22 cellular contexts compared by ENCODE assay signal in genomic region chr18:11504962-11505361, GRCh38.
DNase-seq lines count a peak whose midpoint lies in the region; ATAC-seq, FAIRE-seq and TF ChIP-seq lines count a peak whose summit lies in the region.
"Had no signal": no experiment of that assay in that cellular context is flagged by ENCODE, and none has a peak within 500 bp of the region (broad histone marks: within the 10 kb centered on the region; RNA-seq: fewer than 3 reads in every experiment).

No MANE protein-coding gene starts in this region.

- H3K4me3 ChIP-seq in HepG2 (replicated peaks in 1 of 3; ENCODE audit: insufficient read depth in 1 of 3, low read depth in 2 of 3, low read length in 3 of 3) (no peak overlapping the region), right lobe of liver (no peak overlapping the region), NB4 (ENCODE audit: low read depth, low read length) (no peak overlapping the region), endodermal cell (ENCODE audit: low read length) (no peak overlapping the region)
- H3K4me3 ChIP-seq: Peyer's patch had no signal

- no peaks in the 10 kb centered on the region for H3K27me3 Mint-ChIP-seq in endodermal cell (ENCODE audit: insufficient read depth)

- intact Hi-C loops in HepG2 (cut with micrococcal nuclease; ENCODE audit: unreplicated experiment) (loop anchor here (5.0 kb wide), 1 partner anchor 98 kb away; no protein-coding TSS in a partner anchor), right lobe of liver (cut with DNase I) (no loop called here)

- in situ Hi-C loops in HepG2 (cut with HindIII; ENCODE audit: extremely low pct_ligation_motif_present, low pct_unique_long_range_greater_than_20kb), result no loop called here

- H3K9me3 ChIP-seq in HepG2 (ENCODE audit: low read length), result no peaks in the 10 kb centered on the region
- H3K9me3 ChIP-seq in right lobe of liver, result no peaks in the 10 kb centered on the region
- no peaks in the 10 kb centered on the region for H3K9me3 ChIP-seq in endodermal cell (ENCODE audit: control insufficient read depth, low read length)
- H3K9me3 ChIP-seq: Peyer's patch had no signal

- TF ChIP-seq POLR2A in HepG2 (IDR thresholded peaks at IDR 0.05; ENCODE audit: insufficient read depth in 1 of 2, low read depth in 2 of 2, low read length in 2 of 2), result no peak
- TF ChIP-seq POLR2A in right lobe of liver (IDR thresholded peaks at IDR 0.05), result no peak
- TF ChIP-seq POLR2A in NB4 (IDR thresholded peaks at IDR 0.05; ENCODE audit: extremely low read depth, insufficient read length), result no peak

- H4K20me1 ChIP-seq in HepG2 (ENCODE audit: insufficient read depth, low read length), result no peaks in the 10 kb centered on the region

- TF ChIP-seq RAD21 in HepG2 (CRISPR knock-in tag; IDR thresholded peaks at IDR 0.05), result no peak

- TF ChIP-seq CTCF in HepG2 (CRISPR knock-in tag; IDR thresholded peaks at IDR 0.05), result no peak
- TF ChIP-seq CTCF in right lobe of liver (IDR thresholded peaks at IDR 0.05), result no peak
- TF ChIP-seq CTCF in NB4 (IDR thresholded peaks at IDR 0.05; ENCODE audit: low read depth, low read length), result no peak
- no peak for TF ChIP-seq CTCF in endodermal cell (conservative IDR thresholded peaks at IDR 0.05)
- TF ChIP-seq CTCF in GM20000 (IDR thresholded peaks at IDR 0.05; ENCODE audit: extremely low read depth, missing control alignments), result no peak

- no peak overlapping the region for H2AFZ ChIP-seq in HepG2 (ENCODE audit: low read length)

- H3K4me3 Mint-ChIP-seq in endodermal cell, result no peak overlapping the region

- no peaks in the 10 kb centered on the region for H3K79me2 ChIP-seq in HepG2 (ENCODE audit: insufficient read depth, low read length)

- no peak for TF ChIP-seq EP300 in HepG2 (IDR thresholded peaks at IDR 0.05; ENCODE audit: low read depth in 2 of 2, low read length in 2 of 2)
- TF ChIP-seq EP300 in HepG2 (CRISPR knock-in tag; IDR thresholded peaks at IDR 0.05; ENCODE audit: borderline replicate concordance), result no peak

- 76% methylated on average over 6 of the region's 6 CpGs for WGBS in HepG2 (ENCODE audit: low lambda C conversion rate)
- 30% methylated on average over 4 of the region's 6 CpGs for whole genome bisulfite sequencing in right lobe of liver (ENCODE audit: insufficient coverage, low coverage, low lambda C conversion rate, missing lambda C conversion rate)
- 76 to 89% methylated on average over 4 to 6 of the region's 6 CpGs for WGBS in endodermal cell (ENCODE audit: insufficient coverage in 1 of 2, insufficient read length in 1 of 2), 2 experiments

- H3K36me3 ChIP-seq in HepG2 (replicated peaks in 1 of 2; ENCODE audit: control insufficient read depth in 1 of 2, insufficient read depth in 2 of 2, low read length in 2 of 2) (no peaks in the 10 kb centered on the region), right lobe of liver (no peaks in the 10 kb centered on the region), endodermal cell (ENCODE audit: control insufficient read depth, insufficient read depth, low read length) (no peaks in the 10 kb centered on the region)
- H3K36me3 ChIP-seq: Peyer's patch had no signal

- ATAC-seq in HepG2, result no peak
- ATAC-seq in right lobe of liver, result no peak

- CTCF ChIA-PET in HepG2 (lab: Yijun Ruan, JAX; ENCODE audit: low intra/inter-chr PET ratio, low total read pairs), result no interaction called here

- DNase-seq in HepG2 (ENCODE audit: low spot score), result no peak
- no peak for DNase-seq in right lobe of liver
- DNase-seq in NB4 (ENCODE audit: low read depth), result peak; percentile 2
- peak; percentile 74 for DNase-seq in endodermal cell
- no peak for DNase-seq in urothelium cell line (ENCODE audit: low spot score)
- DNase-seq in COLO668 (lab: John Stamatoyannopoulos, UW; ENCODE audit: unreplicated experiment), result no peak
- no peak for DNase-seq in GM20000 (ENCODE audit: low spot score)
- DNase-seq: 8988T, DMS53, GF-D8, KBM-7, MM.1S, NCI-H1092, NCI-H1417 treated with DMSO at 0.1 percent for 48 hours, NCI-H1694 treated with DMSO at 0.1 percent for 48 hours, NCI-H2081, NCI-H226, NCI-H510A, NCI-H69, Peyer's patch had no signal

- no peak overlapping the region for H3K4me2 ChIP-seq in HepG2 (ENCODE audit: low read depth, low read length)

- H3K27me3 ChIP-seq in HepG2 (ENCODE audit: control insufficient read depth in 1 of 2, insufficient read depth in 2 of 2, low read length in 2 of 2), result no peaks in the 10 kb centered on the region
- H3K27me3 ChIP-seq in right lobe of liver, result no peaks in the 10 kb centered on the region
- H3K27me3 ChIP-seq in endodermal cell (ENCODE audit: control insufficient read depth, insufficient read depth, low read length, poor library complexity, severe bottlenecking), result no peaks in the 10 kb centered on the region
- H3K27me3 ChIP-seq: Peyer's patch had no signal

- H3K27ac ChIP-seq in HepG2 (ENCODE audit: extremely low read length, insufficient read depth, low read length) (no peak overlapping the region), right lobe of liver (no peak overlapping the region), endodermal cell (ENCODE audit: low read depth, low read length) (no peak overlapping the region)
- H3K27ac ChIP-seq: Peyer's patch had no signal

- BruUV-seq in HepG2 (replicated peaks; lab: Mats Ljungman, UMichigan), result no TSS peak

- H3K9ac ChIP-seq in HepG2 (ENCODE audit: insufficient read depth, low read depth, low read length) (no peak overlapping the region), endodermal cell (ENCODE audit: extremely low read depth, low read length, poor library complexity, severe bottlenecking) (no peak overlapping the region)

- no peaks in the 10 kb centered on the region for H3K36me3 Mint-ChIP-seq in endodermal cell (ENCODE audit: low read depth)

- no peak overlapping the region for H3K27ac Mint-ChIP-seq in endodermal cell

- H3K4me1 ChIP-seq in HepG2 (ENCODE audit: insufficient read depth, low read length) (peaks cover 34% of the 10 kb centered on the region), right lobe of liver (no peaks in the 10 kb centered on the region), endodermal cell (ENCODE audit: control insufficient read depth, insufficient read depth, low read length) (no peaks in the 10 kb centered on the region)
- H3K4me1 ChIP-seq: Peyer's patch had no signal

- POLR2A ChIA-PET in HepG2 (lab: Yijun Ruan, JAX), result no interaction called here

- H3K4me1 Mint-ChIP-seq in endodermal cell, result no peaks in the 10 kb centered on the region

- no peaks in the 10 kb centered on the region for H3K9me3 Mint-ChIP-seq in endodermal cell

- no peak for FAIRE-seq in HepG2 (lab: Jason Lieb, UNC)
- no peak for FAIRE-seq in urothelium cell line (lab: Jason Lieb, UNC)
- FAIRE-seq: GM12892, H54 had no signal

TF ChIP-seq in HepG2, 621 proteins besides CTCF, POLR2A, EP300 and RAD21 (continues in another document):
- TF ChIP-seq RARG (CRISPR knock-in tag; IDR thresholded peaks at IDR 0.05; ENCODE audit: low read depth), result no peak
- TF ChIP-seq ZSCAN25 (CRISPR knock-in tag; IDR thresholded peaks at IDR 0.05), result no peak
- no peak for TF ChIP-seq ZFP37 (CRISPR knock-in tag; IDR thresholded peaks at IDR 0.05; ENCODE audit: borderline replicate concordance)
- TF ChIP-seq HNF1B (CRISPR knock-in tag; IDR thresholded peaks at IDR 0.05), result no peak
- TF ChIP-seq REST (IDR thresholded peaks at IDR 0.05; ENCODE audit: borderline replicate concordance in 1 of 2, low read depth in 1 of 2, low read length in 2 of 2), result peak; percentile 62 to 89
- no peak for TF ChIP-seq PCBP2 (optimal IDR thresholded peaks at IDR 0.05; ENCODE audit: low read depth, low read length, poor library complexity, severe bottlenecking)
- TF ChIP-seq MIER2 (CRISPR knock-in tag; IDR thresholded peaks at IDR 0.05), result peak; percentile 81
- TF ChIP-seq BCL6 (CRISPR knock-in tag; IDR thresholded peaks at IDR 0.05), result no peak
- no peak for TF ChIP-seq MED13 (CRISPR knock-in tag; IDR thresholded peaks at IDR 0.05)
- TF ChIP-seq FOXM1 (CRISPR knock-in tag; IDR thresholded peaks at IDR 0.05), result no peak
- TF ChIP-seq ZSCAN29 (CRISPR knock-in tag; conservative IDR thresholded peaks at IDR 0.05), result no peak

Comparison
In these comparisons a context has a peak if more than half of its experiments do, and no peak if none do; other contexts are left out.
1. DNase-seq: peak in NB4 (single experiment) and endodermal cell (single experiment); none in HepG2 (single experiment), right lobe of liver (0 of 3), urothelium cell line (single experiment), COLO668 (single experiment) and GM20000 (single experiment).